ENCODE assay signal across 13 cellular contexts in the genomic region with DNA sequence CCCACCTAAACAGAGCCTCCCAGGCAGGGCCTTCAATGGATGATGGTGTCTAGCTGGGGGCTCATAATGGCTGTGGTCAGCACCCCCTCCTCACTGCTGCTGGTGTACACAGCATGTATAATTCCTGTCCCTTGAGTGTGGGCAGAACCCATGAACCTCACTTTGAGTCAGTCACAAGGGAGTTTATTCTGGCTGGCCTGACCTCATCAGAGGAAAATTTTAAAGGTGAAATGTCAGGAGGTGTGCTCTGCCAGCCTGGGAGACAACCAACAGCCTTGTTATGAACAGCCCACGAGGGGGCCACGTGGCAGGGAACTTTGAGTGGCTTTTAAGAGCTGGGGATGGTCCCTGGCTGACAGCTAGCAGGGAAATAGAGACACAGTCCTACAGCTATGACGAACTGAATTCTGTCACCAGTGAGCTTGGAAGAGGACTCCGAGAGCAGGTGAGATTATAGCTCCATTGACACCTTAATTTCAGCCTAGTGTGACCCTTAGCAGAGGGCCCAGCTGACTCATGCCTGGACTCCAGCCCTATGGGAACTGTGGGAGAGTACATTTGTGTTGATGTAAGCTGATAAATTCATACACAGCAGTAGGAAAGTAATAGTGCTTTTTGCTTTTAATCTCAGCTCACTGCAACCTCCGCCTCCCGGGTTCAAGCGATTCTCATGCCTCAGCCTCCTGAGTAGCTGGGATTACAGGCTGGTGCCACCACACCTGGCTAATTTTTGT.
DNase-seq lines count a peak whose midpoint lies in the region; ATAC-seq and TF ChIP-seq lines count a peak whose summit lies in the region.
"Had no signal": no experiment of that assay in that cellular context is flagged by ENCODE, and none has a peak within 500 bp of the region (broad histone marks: within the 10 kb centered on the region; RNA-seq: fewer than 3 reads in every experiment).

No MANE protein-coding gene starts in this region.

- H3K4me3 Mint-ChIP-seq in activated CD4-positive, alpha-beta T cell treated with anti-CD3 and anti-CD28 coated beads, Interleukin-2, amount 10 ng/mL, durations not matched to agents 7 days and 5 days = no peak overlapping the region

- peaks cover 74% of the 10 kb centered on the region for H3K4me1 ChIP-seq in BLaER1
- H3K4me1 ChIP-seq: pancreas had no signal

- H3K4me2 ChIP-seq in BLaER1 = peak overlapping the region; percentile 61; the same call in 1 of the 2 replicates

- peaks cover 87% of the 10 kb centered on the region for H3K4me1 Mint-ChIP-seq in activated CD4-positive, alpha-beta T cell treated with anti-CD3 and anti-CD28 coated beads, Interleukin-2, amount 10 ng/mL, durations not matched to agents 7 days and 5 days

- no peaks in the 10 kb centered on the region for H3K9me3 Mint-ChIP-seq in activated CD4-positive, alpha-beta T cell treated with anti-CD3 and anti-CD28 coated beads, Interleukin-2, amount 10 ng/mL, durations not matched to agents 7 days and 5 days

- H4K20me1 ChIP-seq in BLaER1 = no peaks in the 10 kb centered on the region

- TF ChIP-seq CTCF in fibroblast of pulmonary artery (IDR thresholded peaks at IDR 0.05; ENCODE audit: low read length, missing control alignments) = no peak

- H3K27ac ChIP-seq in BLaER1 = 0 out of 2 replicates have a peak overlapping the region, but pooled peaks have one; percentile 18
- H3K27ac ChIP-seq: adrenal gland; BLaER1 treated with 17β-estradiol and CSF1 and Interleukin-3, amounts not matched to agents 10 nM and 100 nM; pancreas; thyroid gland had no signal

- ATAC-seq in GM21737 (IDR thresholded peaks at IDR 0.05; ENCODE audit: unreplicated experiment) = no peak
- ATAC-seq in GM19397 (IDR thresholded peaks at IDR 0.05; ENCODE audit: unreplicated experiment) = no peak
- ATAC-seq: pancreas had no signal

- H3K4me3 ChIP-seq in BLaER1 (no peak overlapping the region), fibroblast of pulmonary artery (replicated peaks; ENCODE audit: low read depth, low read length) (no peak overlapping the region)
- H3K4me3 ChIP-seq: adrenal gland; BLaER1 treated with 17β-estradiol and CSF1 and Interleukin-3, amounts not matched to agents 10 nM and 100 nM; pancreas; thyroid gland had no signal

- H3K36me3 ChIP-seq in BLaER1 = no peaks in the 10 kb centered on the region
- H3K36me3 ChIP-seq: adrenal gland; BLaER1 treated with 17β-estradiol and CSF1 and Interleukin-3, amounts not matched to agents 10 nM and 100 nM; pancreas; thyroid gland had no signal

- no peaks in the 10 kb centered on the region for H3K9me3 ChIP-seq in BLaER1
- H3K9me3 ChIP-seq: adrenal gland; BLaER1 treated with 17β-estradiol and CSF1 and Interleukin-3, amounts not matched to agents 10 nM and 100 nM; pancreas; thyroid gland had no signal

- POLR2A ChIA-PET in activated CD4-positive, alpha-beta T cell treated with anti-CD3 and anti-CD28 coated beads, Interleukin-2, amount 10 ng/mL, durations not matched to agents 7 days and 5 days (lab: Charles Lee) = no interaction called here

- no peak overlapping the region for H3K9ac ChIP-seq in BLaER1
- H3K9ac ChIP-seq: BLaER1 treated with 17β-estradiol and CSF1 and Interleukin-3, amounts not matched to agents 10 nM and 100 nM had no signal

- peak; percentile 59 for DNase-seq in ELR (ENCODE audit: low read depth)
- no peak for DNase-seq in activated CD4-positive, alpha-beta T cell treated with anti-CD3 and anti-CD28 coated beads, Interleukin-2, amount 10 ng/mL, durations not matched to agents 7 days and 5 days
- peak; percentile 40 for DNase-seq in fibroblast of pulmonary artery (ENCODE audit: low read depth)
- DNase-seq in foreskin melanocyte = no peak
- DNase-seq: adrenal gland; kidney; pancreas; stimulated activated CD4-positive, alpha-beta T cell treated with anti-CD3 and anti-CD28 coated beads, Interleukin-12 subunit alpha, Interleukin-12 subunit beta, amount 100 ng/mL, for 4 hours; thyroid gland had no signal

- H3K27me3 Mint-ChIP-seq in activated CD4-positive, alpha-beta T cell treated with anti-CD3 and anti-CD28 coated beads, Interleukin-2, amount 10 ng/mL, durations not matched to agents 7 days and 5 days = peaks cover 1% of the 10 kb centered on the region

- CTCF ChIA-PET in activated CD4-positive, alpha-beta T cell treated with anti-CD3 and anti-CD28 coated beads, Interleukin-2, amount 10 ng/mL, durations not matched to agents 7 days and 5 days (lab: Charles Lee) = interaction anchor here (0.6 to 3.0 kb wide), 11 partner anchors 9 to 1678 kb away, joined by 3 to 20 read pairs (median 5); no protein-coding TSS in a partner anchor

- no peaks in the 10 kb centered on the region for H3K27me3 ChIP-seq in BLaER1
- H3K27me3 ChIP-seq: adrenal gland, thyroid gland had no signal

- H3K27ac Mint-ChIP-seq in activated CD4-positive, alpha-beta T cell treated with anti-CD3 and anti-CD28 coated beads, Interleukin-2, amount 10 ng/mL, durations not matched to agents 7 days and 5 days = peak overlapping the region; percentile 36

- H3K36me3 Mint-ChIP-seq in activated CD4-positive, alpha-beta T cell treated with anti-CD3 and anti-CD28 coated beads, Interleukin-2, amount 10 ng/mL, durations not matched to agents 7 days and 5 days (ENCODE audit: low read depth) = no peaks in the 10 kb centered on the region

Comparison
In these comparisons a context has a peak if more than half of its experiments do, and no peak if none do; other contexts are left out.
1. DNase-seq: peak in ELR (single experiment) and fibroblast of pulmonary artery (single experiment); none in activated CD4-positive, alpha-beta T cell treated with anti-CD3 and anti-CD28 coated beads, Interleukin-2, amount 10 ng/mL, durations not matched to agents 7 days and 5 days (single experiment) and foreskin melanocyte (single experiment).